11 cellular contexts compared by ENCODE assay signal in genomic region chr9:36144322-36145206, GRCh38. TPM values are rescaled to one million over a fixed set of nuclear protein-coding genes. Genes with fewer than 3 reads are reported as not detected.
DNase-seq lines count a peak whose midpoint lies in the region; ATAC-seq, FAIRE-seq and TF ChIP-seq lines count a peak whose summit lies in the region.
"Had no signal": no experiment of that assay in that cellular context is flagged by ENCODE, and none has a peak within 500 bp of the region (broad histone marks: within the 10 kb centered on the region; RNA-seq: fewer than 3 reads in every experiment).

No MANE protein-coding gene starts in this region.

- no peaks in the 10 kb centered on the region for H3K9me1 ChIP-seq in K562 (ENCODE audit: control insufficient read depth, insufficient read depth, low read length)

- POLR2A ChIA-PET in K562 (lab: Yijun Ruan, JAX) = interaction anchor here (0.7 kb wide), 1 partner anchor 19 kb away, joined by 3 read pairs; no protein-coding TSS in a partner anchor

- no peak for TF ChIP-seq CTCF in GM12864 (IDR thresholded peaks at IDR 0.05; ENCODE audit: low read depth, low read length, missing control alignments)
- TF ChIP-seq CTCF in K562 (IDR thresholded peaks at IDR 0.05 in 2 of 3, conservative IDR thresholded peaks at IDR 0.05 in 1 of 3; ENCODE audit: insufficient read depth in 2 of 3, low read depth in 1 of 3, low read length in 3 of 3) = no peak
- TF ChIP-seq CTCF in breast epithelium (IDR thresholded peaks at IDR 0.05) = no peak
- TF ChIP-seq CTCF in thyroid gland (IDR thresholded peaks at IDR 0.05) = no peak

- no TSS peak for BruUV-seq in K562 (replicated peaks; lab: Mats Ljungman, UMichigan)

- H3K27ac ChIP-seq in K562 (ENCODE audit: extremely low read depth, low read depth, low read length) = no peak overlapping the region
- H3K27ac ChIP-seq in rectal smooth muscle tissue (ENCODE audit: low read depth, low read length) = no peak overlapping the region
- H3K27ac ChIP-seq in breast epithelium = no peak overlapping the region
- H3K27ac ChIP-seq in thyroid gland = no peak overlapping the region

- H4K20me1 ChIP-seq in K562 (replicated peaks; ENCODE audit: control insufficient read depth, insufficient read depth, low read length) = no peaks in the 10 kb centered on the region

- peak overlapping the region; percentile 34; the same call in 1 of the 2 replicates for H2AFZ ChIP-seq in K562 (ENCODE audit: low read depth, low read length)

- ATAC-seq in K562 = no peak

- CTCF ChIA-PET in K562 (lab: Yijun Ruan, JAX; ENCODE audit: low intra/inter-chr PET ratio) = no interaction called here

- DNase-seq in GM12864 (ENCODE audit: low read depth) = no peak
- DNase-seq in MV-4-11 (lab: John Stamatoyannopoulos, UW) = peak; percentile 26
- no peak for DNase-seq in K562 (ENCODE audit: extremely low read depth in 1 of 4, low spot score in 3 of 4)
- DNase-seq in breast epithelium (ENCODE audit: low spot score in 2 of 2) = no peak
- DNase-seq in thyroid gland = no peak
- DNase-seq in NCI-H1092 (lab: John Stamatoyannopoulos, UW) = no peak
- DNase-seq: cerebellar nuclear complex, foreskin melanocyte had no signal

- H3K4me3 ChIP-seq in GM12864 (ENCODE audit: low read depth, low read length) (peak overlapping the region; percentile 28), K562 (no peak overlapping the region), rectal smooth muscle tissue (ENCODE audit: low read length) (peak overlapping the region; percentile 22), breast epithelium (no peak overlapping the region), thyroid gland (replicated peaks in 1 of 3) (no peak overlapping the region)
- H3K4me3 ChIP-seq: lung, smooth muscle cell had no signal

- H3K9ac ChIP-seq in K562 (ENCODE audit: insufficient read depth in 1 of 2, low read depth in 2 of 2, low read length in 2 of 2) (no peak overlapping the region; a peak in 1 of 4 replicates), rectal smooth muscle tissue (ENCODE audit: low read length) (peak overlapping the region; percentile 11)

- no peak for TF ChIP-seq EP300 in K562 (IDR thresholded peaks at IDR 0.05; ENCODE audit: low read length)

- TF ChIP-seq RAD21 in K562 (CRISPR knock-in tag; conservative IDR thresholded peaks at IDR 0.05 in 1 of 2, IDR thresholded peaks at IDR 0.05 in 1 of 2) = no peak

- H3K9me3 ChIP-seq in K562 (replicated peaks; ENCODE audit: control insufficient read depth, insufficient read depth, low read depth, low read length) (no peaks in the 10 kb centered on the region), breast epithelium (no peaks in the 10 kb centered on the region), thyroid gland (no peaks in the 10 kb centered on the region)

- peaks cover 3% of the 10 kb centered on the region; the same call in 1 of the 3 replicates for H3K79me2 ChIP-seq in K562 (ENCODE audit: control insufficient read depth, insufficient read depth, low read length)

- no peak for TF ChIP-seq POLR2A in K562 (conservative IDR thresholded peaks at IDR 0.05)
- TF ChIP-seq POLR2A in breast epithelium (IDR thresholded peaks at IDR 0.05) = no peak
- no peak for TF ChIP-seq POLR2A in thyroid gland (IDR thresholded peaks at IDR 0.05)

- 47% methylated on average over 7 of the region's 12 CpGs for WGBS in K562 (ENCODE audit: insufficient coverage, low coverage, missing lambda C conversion rate)
- WGBS in thyroid gland, 2 donors = 90 to 93% methylated on average over 12 of the region's 12 CpGs

- in situ Hi-C loops in K562 (cut with MboI) = no loop called here

- H3K27me3 ChIP-seq in K562 (ENCODE audit: control insufficient read depth in 2 of 2, insufficient read depth in 2 of 2, low read length in 2 of 2) (no peaks in the 10 kb centered on the region), rectal smooth muscle tissue (ENCODE audit: control insufficient read depth, insufficient read depth, low read length) (no peaks in the 10 kb centered on the region), breast epithelium (no peaks in the 10 kb centered on the region), thyroid gland (no peaks in the 10 kb centered on the region)

- H3K36me3 ChIP-seq in K562 (ENCODE audit: control insufficient read depth, insufficient read depth, low read length) (no peaks in the 10 kb centered on the region), rectal smooth muscle tissue (ENCODE audit: control insufficient read depth, insufficient read depth, low read length) (peaks cover 5% of the 10 kb centered on the region), breast epithelium (no peaks in the 10 kb centered on the region), thyroid gland (no peaks in the 10 kb centered on the region)

- H3K4me1 ChIP-seq in K562 (replicated peaks in 1 of 2; ENCODE audit: control insufficient read depth in 2 of 2, insufficient read depth in 2 of 2, low read length in 2 of 2) (peaks cover 35 to 54% of the 10 kb centered on the region in 2 experiments; a peak in 4 of 5 replicates), rectal smooth muscle tissue (ENCODE audit: control insufficient read depth, insufficient read depth, low read length) (peaks cover 61% of the 10 kb centered on the region), breast epithelium (peaks cover 4 to 20% of the 10 kb centered on the region in 2 donors), thyroid gland (peaks cover 5 to 44% of the 10 kb centered on the region in 2 donors)

- no peak overlapping the region for H3K4me2 ChIP-seq in K562 (ENCODE audit: insufficient read depth, low read length)
- H3K4me2 ChIP-seq: smooth muscle cell had no signal

- no peak for FAIRE-seq in K562 (lab: Jason Lieb, UNC)

- intact Hi-C loops in K562 (cut with micrococcal nuclease) (no loop called here), breast epithelium (cut with DNase I; ENCODE audit: low total_unique reads) (no loop called here), thyroid gland (cut with DNase I) (no loop called here)

RNA-seq across cellular contexts. Expression of gene GLIPR2, which starts 8.0 kb away (rescaled TPM):
- total RNA-seq in K562 (2011; cell fraction: chromatin; rRNA removed; ENCODE audit: low replicate concordance) = 3.2 and 3.8 TPM in 2 replicates
- 1.7 and 2.2 TPM in 2 replicates for total RNA-seq in K562 (2011; cell fraction: nucleolus; rRNA removed)
- 2.6 and 4.5 TPM in 2 replicates for total RNA-seq in K562 (2011; cell fraction: nucleoplasm; rRNA removed)
- 2.0 and 4.0 TPM in 2 replicates for total RNA-seq in K562 (2014; rRNA removed)
- 2.2 and 2.4 TPM in 2 replicates for total RNA-seq in K562 (2014; rRNA removed; fragmentation: Illumina TruSeq; extraction: Trizol)
- 1.4 TPM in 2 replicates for total RNA-seq in K562 (2015; rRNA removed; fragmentation: Illumina TruSeq; extraction: Trizol)
- total RNA-seq in K562 (2021) = 3.8 and 4.7 TPM in 2 replicates
- polyA plus RNA-seq in K562 (2011; rRNA removed) = 6.9 and 8.8 TPM in 2 replicates
- 5.0 and 5.2 TPM in 2 replicates for polyA plus RNA-seq in K562 (2011; cell fraction: cytosol; rRNA removed)
- 2.9 and 3.2 TPM in 2 replicates for polyA plus RNA-seq in K562 (2011; cell fraction: nucleus; rRNA removed)
- polyA plus RNA-seq in K562 (2012) = 2.2 and 2.3 TPM in 2 replicates
- 4.4 and 4.8 TPM in 2 replicates for polyA plus RNA-seq in K562 (2014; fragmentation: Illumina TruSeq; extraction: Trizol)
- polyA plus RNA-seq in K562 (2014; fragmentation: Nextera tagmentation; extraction: Ambion mirVana) = 1 to 10 TPM; 2.7 to 2.9 TPM
- 4.0 and 4.6 TPM in 2 replicates for polyA plus RNA-seq in K562 (2014; rRNA removed)
- polyA minus RNA-seq in K562 (2011; rRNA and poly(A)+ RNA removed) = 6.3 and 7.9 TPM in 2 replicates
- 2.5 and 4.0 TPM in 2 replicates for polyA minus RNA-seq in K562 (2011; cell fraction: cytosol; rRNA and poly(A)+ RNA removed)
- polyA minus RNA-seq in K562 (2011; cell fraction: nucleus; rRNA and poly(A)+ RNA removed) = 0.56 and 0.67 TPM in 2 replicates
- 10 to 100 TPM; 16.5 to 57.4 (median 26.9) TPM for total RNA-seq in breast epithelium
- total RNA-seq in thyroid gland = 10 to 100 TPM; 15.6 to 25.1 (median 20.4) TPM

RNA-seq across cellular contexts. Expression of gene CCIN, which starts 24.6 kb away (rescaled TPM):
- total RNA-seq in K562 (2011; cell fraction: chromatin; rRNA removed; ENCODE audit: low replicate concordance) = not detected in 2 replicates
- 0.26 TPM in 1 of 2 replicates, not detected in the other for total RNA-seq in K562 (2011; cell fraction: nucleolus; rRNA removed)
- total RNA-seq in K562 (2011; cell fraction: nucleoplasm; rRNA removed) = not detected in 2 replicates
- total RNA-seq in K562 (2014; rRNA removed) = not detected in 2 replicates
- not detected in 2 replicates for total RNA-seq in K562 (2014; rRNA removed; fragmentation: Illumina TruSeq; extraction: Trizol)
- not detected in 2 replicates for total RNA-seq in K562 (2015; rRNA removed; fragmentation: Illumina TruSeq; extraction: Trizol)
- total RNA-seq in K562 (2021) = not detected in 2 replicates
- not detected in 2 replicates for polyA plus RNA-seq in K562 (2011; rRNA removed)
- 0.04 and 0.09 TPM in 2 replicates for polyA plus RNA-seq in K562 (2011; cell fraction: cytosol; rRNA removed)
- polyA plus RNA-seq in K562 (2011; cell fraction: nucleus; rRNA removed) = not detected in 2 replicates
- not detected in 2 replicates for polyA plus RNA-seq in K562 (2012)
- polyA plus RNA-seq in K562 (2014; fragmentation: Illumina TruSeq; extraction: Trizol) = not detected in 2 replicates
- not detected for polyA plus RNA-seq in K562 (2014; fragmentation: Nextera tagmentation; extraction: Ambion mirVana)
- not detected in 2 replicates for polyA plus RNA-seq in K562 (2014; rRNA removed)
- not detected in 2 replicates for polyA minus RNA-seq in K562 (2011; rRNA and poly(A)+ RNA removed)
- not detected in 2 replicates for polyA minus RNA-seq in K562 (2011; cell fraction: cytosol; rRNA and poly(A)+ RNA removed)
- not detected in 2 replicates for polyA minus RNA-seq in K562 (2011; cell fraction: nucleus; rRNA and poly(A)+ RNA removed)
- total RNA-seq in breast epithelium = under 1 TPM in 1 of 3 donors, not detected in 2; 0.80 TPM
- under 1 TPM in 1 of 4 donors, not detected in 3; 0.40 TPM for total RNA-seq in thyroid gland

RNA-seq across cellular contexts. Expression of gene CLTA, which starts 46.2 kb away (rescaled TPM):
- total RNA-seq in K562 (2011; cell fraction: chromatin; rRNA removed; ENCODE audit: low replicate concordance) = 13.9 and 15.8 TPM in 2 replicates
- 17.2 and 17.5 TPM in 2 replicates for total RNA-seq in K562 (2011; cell fraction: nucleolus; rRNA removed)
- 19.0 and 24.3 TPM in 2 replicates for total RNA-seq in K562 (2011; cell fraction: nucleoplasm; rRNA removed)
- total RNA-seq in K562 (2014; rRNA removed) (186 and 196 TPM in 2 replicates), K562 (2014; rRNA removed; fragmentation: Illumina TruSeq; extraction: Trizol) (129 and 131 TPM in 2 replicates), K562 (2015; rRNA removed; fragmentation: Illumina TruSeq; extraction: Trizol) (156 and 161 TPM in 2 replicates), K562 (2021) (140 and 144 TPM in 2 replicates), breast epithelium (100 to 1,000 TPM; 177 to 202 (median 178) TPM), thyroid gland (100 to 1,000 TPM; 215 to 373 (median 259) TPM)
- polyA plus RNA-seq in K562 (2011; rRNA removed) (104 and 137 TPM in 2 replicates), K562 (2014; fragmentation: Illumina TruSeq; extraction: Trizol) (144 and 156 TPM in 2 replicates), K562 (2014; fragmentation: Nextera tagmentation; extraction: Ambion mirVana) (10 to 100 TPM; 37.8 to 39.6 TPM), K562 (2014; rRNA removed) (206 and 219 TPM in 2 replicates)
- 89.6 and 109 TPM in 2 replicates for polyA plus RNA-seq in K562 (2011; cell fraction: cytosol; rRNA removed)
- polyA plus RNA-seq in K562 (2011; cell fraction: nucleus; rRNA removed) = 27.8 and 38.7 TPM in 2 replicates
- 169 and 197 TPM in 2 replicates for polyA plus RNA-seq in K562 (2012)
- 60.8 and 67.3 TPM in 2 replicates for polyA minus RNA-seq in K562 (2011; rRNA and poly(A)+ RNA removed)
- 49.0 and 55.3 TPM in 2 replicates for polyA minus RNA-seq in K562 (2011; cell fraction: cytosol; rRNA and poly(A)+ RNA removed)
- polyA minus RNA-seq in K562 (2011; cell fraction: nucleus; rRNA and poly(A)+ RNA removed) = 12.7 and 16.2 TPM in 2 replicates

Comparison
In these comparisons a context has a peak if more than half of its experiments do, and no peak if none do; other contexts are left out.
1. H3K4me3 ChIP-seq: peak in GM12864 (single experiment) and rectal smooth muscle tissue (single experiment); none in K562 (single experiment), breast epithelium (0 of 3) and thyroid gland (0 of 3).